ENCODE assay signal across 8 cellular contexts in the genomic region with DNA sequence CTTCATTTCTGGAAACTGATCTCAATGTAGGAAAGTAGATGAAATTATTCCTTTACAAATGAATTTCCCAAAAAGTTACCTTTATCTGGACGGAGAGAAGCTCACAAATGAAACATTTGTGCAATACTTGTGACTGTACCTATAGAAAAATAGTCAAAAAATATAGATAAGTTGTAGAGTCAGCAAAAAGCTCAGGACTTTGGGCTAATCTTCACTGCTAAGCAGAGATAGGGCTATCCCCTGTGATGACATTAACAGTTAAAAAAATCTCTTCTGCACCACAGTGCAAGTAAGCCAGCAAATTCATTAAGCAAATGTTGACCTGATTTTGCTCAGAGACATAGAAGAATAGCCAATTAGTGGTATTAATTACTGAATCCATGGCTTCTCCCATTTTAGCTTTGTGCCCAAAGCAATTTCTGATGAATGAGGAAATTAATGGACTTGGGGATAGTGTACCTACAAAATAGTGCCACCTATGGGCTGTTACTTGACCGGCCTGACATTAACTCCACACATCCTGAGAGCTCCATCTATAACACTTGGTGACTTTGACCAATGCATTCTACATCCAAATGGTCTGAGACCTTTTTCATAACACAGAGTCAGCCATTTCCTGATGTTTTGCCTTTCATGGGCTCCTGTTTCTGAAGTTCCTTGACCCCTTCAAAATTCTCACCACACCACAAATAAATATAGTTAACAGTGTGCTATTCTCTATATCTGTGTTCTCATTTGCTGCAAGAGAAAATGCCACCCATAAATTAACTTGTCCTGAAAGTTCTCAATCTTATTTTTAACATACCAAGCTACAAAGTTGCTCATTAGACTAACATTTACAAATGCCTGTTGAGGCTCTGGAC.
A peak's percentile ranks its signal among the peaks of the same experiment; 100 is the strongest.
DNase-seq lines count a peak whose midpoint lies in the region; ATAC-seq, FAIRE-seq and TF ChIP-seq lines count a peak whose summit lies in the region.

No MANE protein-coding gene starts in this region.

- CTCF ChIA-PET in HEK293T (lab: Yijun Ruan, JAX) = interaction anchor here (0.6 to 1.9 kb wide), 9 partner anchors 10 to 298 kb away, joined by 3 to 7 read pairs (median 4); no protein-coding TSS in a partner anchor

- H3K4me3 ChIP-seq in bronchial epithelial cell (ENCODE audit: low read depth, low read length) (no peak overlapping the region), lower lobe of right lung (no peak overlapping the region)

- no peaks in the 10 kb centered on the region for H3K27me3 ChIP-seq in bronchial epithelial cell (ENCODE audit: control insufficient read depth, insufficient read depth, low read length)
- H3K27me3 ChIP-seq in lower lobe of right lung (ENCODE audit: low read depth) = no peaks in the 10 kb centered on the region

- FAIRE-seq in bronchial epithelial cell (lab: Jason Lieb, UNC) = no peak

- intact Hi-C loops in lower lobe of right lung (cut with DNase I) = no loop called here

- no peak overlapping the region for H3K27ac ChIP-seq in lower lobe of right lung

- H3K9me3 ChIP-seq in lower lobe of right lung = no peaks in the 10 kb centered on the region

- H3K4me1 ChIP-seq in lower lobe of right lung = no peaks in the 10 kb centered on the region

- H3K36me3 ChIP-seq in bronchial epithelial cell (ENCODE audit: control insufficient read depth, insufficient read depth, low read length) = no peaks in the 10 kb centered on the region
- no peaks in the 10 kb centered on the region for H3K36me3 ChIP-seq in lower lobe of right lung

- POLR2A ChIA-PET in HEK293T (lab: Yijun Ruan, JAX) = no interaction called here

- DNase-seq in NCI-H2081 (lab: John Stamatoyannopoulos, UW) (peak; percentile 41 to 72), NCI-H2081 treated with DMSO at 0.1 percent for 48 hours (lab: John Stamatoyannopoulos, UW) (no peak), HEK293T (ENCODE audit: extremely low spot score) (peak; percentile 43), NCI-H524 (lab: John Stamatoyannopoulos, UW) (peak; percentile 24 to 61), bronchial epithelial cell (ENCODE audit: low read depth) (peak; percentile 57), lower lobe of right lung (no peak), GOT3 (lab: John Stamatoyannopoulos, UW) (no peak)
- no peak for DNase-seq in stimulated activated CD4-positive, alpha-beta T cell treated with anti-CD3 and anti-CD28 coated beads, Interleukin-4, amount 100 ng/mL, for 24 hours

- peak; percentile 48 to 68 for ATAC-seq in lower lobe of right lung

- TF ChIP-seq CTCF in bronchial epithelial cell (IDR thresholded peaks at IDR 0.05; ENCODE audit: insufficient read depth, low read length, severe bottlenecking) = peak; percentile 70
- TF ChIP-seq CTCF in lower lobe of right lung (IDR thresholded peaks at IDR 0.05) = peak; percentile 45

TF ChIP-seq in HEK293T, 16 proteins besides CTCF, POLR2A, EP300 and RAD21:
- TF ChIP-seq ZNF384 (IDR thresholded peaks at IDR 0.05) (no peak), NFRKB (IDR thresholded peaks at IDR 0.05) (no peak), FOXK2 (IDR thresholded peaks at IDR 0.05) (no peak), HDGF (IDR thresholded peaks at IDR 0.05; ENCODE audit: borderline replicate concordance) (no peak), SUZ12 (IDR thresholded peaks at IDR 0.05) (no peak), L3MBTL2 (conservative IDR thresholded peaks at IDR 0.05) (no peak), SP1 (IDR thresholded peaks at IDR 0.05) (no peak), CTBP1 (IDR thresholded peaks at IDR 0.05; ENCODE audit: borderline replicate concordance) (no peak), FOXA1 (IDR thresholded peaks at IDR 0.05) (no peak), LEF1 (IDR thresholded peaks at IDR 0.05; ENCODE audit: borderline replicate concordance) (no peak), ELF4 (IDR thresholded peaks at IDR 0.05) (no peak), ARNT (IDR thresholded peaks at IDR 0.05) (no peak)
- TF ChIP-seq, protein P1, sequence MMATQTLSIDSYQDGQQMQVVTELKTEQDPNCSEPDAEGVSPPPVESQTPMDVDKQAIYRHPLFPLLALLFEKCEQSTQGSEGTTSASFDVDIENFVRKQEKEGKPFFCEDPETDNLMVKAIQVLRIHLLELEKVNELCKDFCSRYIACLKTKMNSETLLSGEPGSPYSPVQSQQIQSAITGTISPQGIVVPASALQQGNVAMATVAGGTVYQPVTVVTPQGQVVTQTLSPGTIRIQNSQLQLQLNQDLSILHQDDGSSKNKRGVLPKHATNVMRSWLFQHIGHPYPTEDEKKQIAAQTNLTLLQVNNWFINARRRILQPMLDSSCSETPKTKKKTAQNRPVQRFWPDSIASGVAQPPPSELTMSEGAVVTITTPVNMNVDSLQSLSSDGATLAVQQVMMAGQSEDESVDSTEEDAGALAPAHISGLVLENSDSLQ (IDR thresholded peaks at IDR 0.05) = no peak

Comparison
In these comparisons a context has a peak if more than half of its experiments do, and no peak if none do; other contexts are left out.
1. DNase-seq: peak in NCI-H2081 (2 of 2), HEK293T (single experiment), NCI-H524 (2 of 2) and bronchial epithelial cell (single experiment); none in NCI-H2081 treated with DMSO at 0.1 percent for 48 hours (single experiment), lower lobe of right lung (single experiment), GOT3 (single experiment) and stimulated activated CD4-positive, alpha-beta T cell treated with anti-CD3 and anti-CD28 coated beads, Interleukin-4, amount 100 ng/mL, for 24 hours (single experiment).